ENCODE assay signal across 9 cellular contexts in genomic region chr6:2990932-2991506, GRCh38. TPM values are rescaled to one million over a fixed set of nuclear protein-coding genes. Genes with fewer than 3 reads are reported as not detected.
A peak's percentile ranks its signal among the peaks of the same experiment; 100 is the strongest.
DNase-seq lines count a peak whose midpoint lies in the region; ATAC-seq and TF ChIP-seq lines count a peak whose summit lies in the region.
"Had no signal": no experiment of that assay in that cellular context is flagged by ENCODE, and none has a peak within 500 bp of the region (broad histone marks: within the 10 kb centered on the region; RNA-seq: fewer than 3 reads in every experiment).

No MANE protein-coding gene starts in this region.

- 36 to 59% methylated on average over 10 of the region's 10 CpGs for WGBS in tibial nerve, 2 donors

- no peak for TF ChIP-seq EP300 in tibial nerve (IDR thresholded peaks at IDR 0.05)

- in situ Hi-C loops in astrocyte of the spinal cord (cut with HindIII; ENCODE audit: low sequenced_read_pairs): loop anchor here (25.0 kb wide), 1 partner anchor 154 kb away; the partner anchor contains the start of gene SERPINB1

- H3K9me3 Mint-ChIP-seq in activated T-cell treated with anti-CD3 and anti-CD28 coated beads, Interleukin-2, amount 50 U/mL, for 72 hours: no peaks in the 10 kb centered on the region

- H3K4me3 Mint-ChIP-seq in activated T-cell treated with anti-CD3 and anti-CD28 coated beads, Interleukin-2, amount 50 U/mL, for 72 hours: peak overlapping the region; percentile 84 to 86

- no peak for ATAC-seq in activated T-cell treated with anti-CD3 and anti-CD28 coated beads, Interleukin-2, amount 50 U/mL, for 72 hours (replicated peaks in 1 of 2)
- ATAC-seq in lower lobe of right lung: no peak
- ATAC-seq in HG02981 (IDR thresholded peaks at IDR 0.05; ENCODE audit: unreplicated experiment): no peak
- no peak for ATAC-seq in HG03521 (IDR thresholded peaks at IDR 0.05; ENCODE audit: unreplicated experiment)
- ATAC-seq in GM18873 (IDR thresholded peaks at IDR 0.05; ENCODE audit: low FRiP score, unreplicated experiment): no peak

- peak overlapping the region; percentile 99 for H3K27ac ChIP-seq in lower lobe of right lung
- H3K27ac ChIP-seq in tibial nerve: peak overlapping the region; percentile 91 to 95 (median 94)

- H3K27me3 ChIP-seq in lower lobe of right lung (ENCODE audit: low read depth) (no peaks in the 10 kb centered on the region), tibial nerve (no peaks in the 10 kb centered on the region)

- DNase-seq in activated T-cell treated with anti-CD3 and anti-CD28 coated beads, Interleukin-2, amount 50 U/mL, for 72 hours: no peak
- DNase-seq in activated T-cell treated with anti-CD3 and anti-CD28 coated beads, Interleukin-2, amount 50 U/mL, for 1 hour: no peak
- no peak for DNase-seq in astrocyte of the spinal cord (ENCODE audit: low read depth, low spot score)
- DNase-seq in lower lobe of right lung: no peak
- no peak for DNase-seq in tibial nerve (ENCODE audit: low spot score in 2 of 2)
- DNase-seq: GF-D8 had no signal

- peak overlapping the region; percentile 65 for H3K4me3 ChIP-seq in astrocyte of the spinal cord (ENCODE audit: low read depth, low read length)
- peak overlapping the region; percentile 95 for H3K4me3 ChIP-seq in lower lobe of right lung
- H3K4me3 ChIP-seq in tibial nerve: peak overlapping the region; percentile 75 to 90 (median 78)

- H3K4me1 Mint-ChIP-seq in activated T-cell treated with anti-CD3 and anti-CD28 coated beads, Interleukin-2, amount 50 U/mL, for 72 hours (ENCODE audit: low read depth): peaks cover 26% of the 10 kb centered on the region

- TF ChIP-seq CTCF in astrocyte of the spinal cord (IDR thresholded peaks at IDR 0.05; ENCODE audit: low read depth, low read length) (no peak), lower lobe of right lung (IDR thresholded peaks at IDR 0.05) (no peak), tibial nerve (IDR thresholded peaks at IDR 0.05) (no peak)

- peaks cover 25% of the 10 kb centered on the region for H3K4me1 ChIP-seq in lower lobe of right lung
- H3K4me1 ChIP-seq in tibial nerve: peaks cover 0 to 36% (median 17%) of the 10 kb centered on the region in 4 donors

- H3K9me3 ChIP-seq in lower lobe of right lung: no peaks in the 10 kb centered on the region
- no peaks in the 10 kb centered on the region for H3K9me3 ChIP-seq in tibial nerve

- no peaks in the 10 kb centered on the region for H3K27me3 Mint-ChIP-seq in activated T-cell treated with anti-CD3 and anti-CD28 coated beads, Interleukin-2, amount 50 U/mL, for 72 hours (ENCODE audit: low read depth)

- TF ChIP-seq POLR2A in tibial nerve (IDR thresholded peaks at IDR 0.05): no peak

- H3K27ac Mint-ChIP-seq in activated T-cell treated with anti-CD3 and anti-CD28 coated beads, Interleukin-2, amount 50 U/mL, for 72 hours: peak overlapping the region; percentile 93

- no peaks in the 10 kb centered on the region for H3K36me3 ChIP-seq in lower lobe of right lung
- no peaks in the 10 kb centered on the region for H3K36me3 ChIP-seq in tibial nerve

- intact Hi-C loops in lower lobe of right lung (cut with DNase I): no loop called here

- no peaks in the 10 kb centered on the region for H3K36me3 Mint-ChIP-seq in activated T-cell treated with anti-CD3 and anti-CD28 coated beads, Interleukin-2, amount 50 U/mL, for 72 hours (ENCODE audit: insufficient read depth in 2 of 2)

RNA-seq across cellular contexts. Expression of gene NQO2, which starts 8.7 kb away (rescaled TPM):
- 10 to 100 TPM; 32.7 to 47.3 TPM for total RNA-seq in activated T-cell treated with anti-CD3 and anti-CD28 coated beads, Interleukin-2, amount 50 U/mL, for 72 hours
- total RNA-seq in lower lobe of right lung (22.4 TPM), tibial nerve (10 to 100 TPM; 18.8 to 33.6 (median 25.8) TPM)

RNA-seq across cellular contexts. Expression of gene SERPINB6, which starts 19.7 kb away (rescaled TPM):
- total RNA-seq in activated T-cell treated with anti-CD3 and anti-CD28 coated beads, Interleukin-2, amount 50 U/mL, for 72 hours: 100 to 1,000 TPM in 1 of 2 donors, 10 to 100 TPM in 1; 64.9 to 114 TPM
- 160 TPM for total RNA-seq in lower lobe of right lung
- total RNA-seq in tibial nerve: 100 to 1,000 TPM; 130 to 185 (median 155) TPM
